Comparison of ENCODE assay signal across 12 cellular contexts in the genomic region with DNA sequence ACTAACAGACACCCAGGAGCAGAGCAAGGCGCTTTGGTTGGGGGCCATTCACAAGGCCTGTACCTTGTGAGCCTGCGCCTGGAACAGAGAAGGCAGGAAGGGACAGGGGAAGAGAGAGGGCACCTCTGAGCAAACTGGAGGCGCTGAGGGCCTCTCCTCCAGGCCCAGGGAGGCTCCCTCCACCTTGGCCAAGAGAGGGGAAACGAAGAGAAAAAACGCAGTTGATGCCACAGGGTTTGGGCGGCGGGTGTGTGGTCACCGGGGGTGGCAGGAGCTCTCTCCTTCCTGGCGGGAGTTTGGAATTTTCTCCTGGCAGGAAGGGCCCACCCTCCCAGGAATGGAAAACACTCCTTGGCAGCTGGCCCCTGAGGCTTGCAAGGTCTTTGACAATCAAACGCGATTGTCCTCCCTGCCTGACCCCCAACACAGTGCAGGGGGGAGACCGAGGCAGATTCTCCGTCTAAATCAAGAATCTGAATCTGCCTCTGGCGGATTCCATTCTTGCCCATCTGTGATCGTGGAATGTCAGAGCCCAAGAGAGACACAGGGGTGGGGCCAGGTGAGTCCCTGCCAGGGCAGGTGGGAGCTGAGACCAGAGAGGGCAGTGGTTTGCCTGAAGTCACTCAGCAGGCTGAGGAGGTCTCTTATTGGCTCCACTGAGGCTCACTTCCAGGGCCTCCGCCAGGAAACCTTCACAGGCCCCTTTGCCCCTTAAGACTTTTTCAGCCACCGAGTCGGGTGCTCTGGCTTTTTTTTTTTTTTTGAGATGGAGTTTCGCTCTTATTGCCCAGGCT. TPM values are rescaled to one million over a fixed set of nuclear protein-coding genes. Genes with fewer than 3 reads are reported as not detected.
DNase-seq lines count a peak whose midpoint lies in the region; ATAC-seq and TF ChIP-seq lines count a peak whose summit lies in the region.
"Had no signal": no experiment of that assay in that cellular context is flagged by ENCODE, and none has a peak within 500 bp of the region (broad histone marks: within the 10 kb centered on the region; RNA-seq: fewer than 3 reads in every experiment).

No MANE protein-coding gene starts in this region.

- intact Hi-C loops in heart left ventricle (cut with DNase I) (loop anchor here in 3 of 10 donors (5.0 kb wide), 3 partner anchors 46 to 66 kb away; no protein-coding TSS in a partner anchor), left ventricle myocardium superior (cut with micrococcal nuclease) (loop anchor here (10.0 kb wide), 1 partner anchor 64 kb away; no protein-coding TSS in a partner anchor), vagina (cut with DNase I) (no loop called here)

- WGBS in heart left ventricle, 4 donors, result 60 to 68% (median 66%) methylated on average over 13 to 19 of the region's 19 CpGs

- no peaks in the 10 kb centered on the region for H3K36me3 ChIP-seq in heart left ventricle
- no peaks in the 10 kb centered on the region for H3K36me3 ChIP-seq in duodenal mucosa (ENCODE audit: control insufficient read depth in 1 of 2, insufficient read depth in 2 of 2, low read length in 2 of 2)
- H3K36me3 ChIP-seq in vagina, result no peaks in the 10 kb centered on the region
- no peaks in the 10 kb centered on the region for H3K36me3 ChIP-seq in MM.1S (replicated peaks; ENCODE audit: insufficient read depth, low read length)

- peaks cover 6 to 56% (median 43%) of the 10 kb centered on the region in 12 donors for H3K4me1 ChIP-seq in heart left ventricle
- H3K4me1 ChIP-seq in duodenal mucosa (ENCODE audit: control insufficient read depth in 1 of 2, insufficient read depth in 2 of 2, low read length in 2 of 2), result peaks cover 22 to 28% of the 10 kb centered on the region in 2 donors
- peaks cover 50% of the 10 kb centered on the region for H3K4me1 ChIP-seq in vagina
- H3K4me1 ChIP-seq in MM.1S (ENCODE audit: low read length), result peaks cover 9% of the 10 kb centered on the region

- ATAC-seq in heart left ventricle, result peak in 2 of 4 donors; percentile 3 to 14
- ATAC-seq in left ventricle myocardium superior, result no peak
- ATAC-seq: activated T-cell treated with anti-CD3 and anti-CD28 coated beads, Interleukin-2, amount 50 U/mL, for 72 hours had no signal

- no peaks in the 10 kb centered on the region for H3K79me2 ChIP-seq in MM.1S (ENCODE audit: low read length)

- H3K9ac ChIP-seq in duodenal mucosa (ENCODE audit: low read depth in 1 of 2, low read length in 2 of 2) (no peak overlapping the region), MM.1S (ENCODE audit: low read length) (no peak overlapping the region)

- no peaks in the 10 kb centered on the region for H3K9me3 ChIP-seq in heart left ventricle
- H3K9me3 ChIP-seq in duodenal mucosa (ENCODE audit: control insufficient read depth in 1 of 2, low read length in 2 of 2), result no peaks in the 10 kb centered on the region
- H3K9me3 ChIP-seq in vagina, result no peaks in the 10 kb centered on the region
- no peaks in the 10 kb centered on the region for H3K9me3 ChIP-seq in MM.1S (replicated peaks; ENCODE audit: insufficient read depth, low read length)

- H3K4me3 ChIP-seq in heart left ventricle (no peak overlapping the region), duodenal mucosa (ENCODE audit: low read depth in 1 of 2, low read length in 2 of 2) (no peak overlapping the region), vagina (no peak overlapping the region), MM.1S (ENCODE audit: low read length) (no peak overlapping the region), foreskin fibroblast (ENCODE audit: low read depth in 1 of 2, low read length in 2 of 2) (no peak overlapping the region)

- H3K9me3 Mint-ChIP-seq in nephron progenitor cell, result peaks cover 7% of the 10 kb centered on the region
- H3K9me3 Mint-ChIP-seq: activated B cell treated with CpG ODN at 0.5 μM for 24 hours; activated T-cell treated with anti-CD3 and anti-CD28 coated beads, Interleukin-2, amount 50 U/mL, for 72 hours had no signal

- no peaks in the 10 kb centered on the region for H4K20me1 ChIP-seq in MM.1S (ENCODE audit: insufficient read depth, low read length)

- H2AFZ ChIP-seq in MM.1S (ENCODE audit: low read length), result no peak overlapping the region

- no peak overlapping the region for H3K4me2 ChIP-seq in MM.1S (ENCODE audit: low read depth, low read length)

- H3K27me3 Mint-ChIP-seq in nephron progenitor cell (ENCODE audit: low read depth, poor library complexity), result peaks cover 17% of the 10 kb centered on the region
- H3K27me3 Mint-ChIP-seq: activated B cell treated with CpG ODN at 0.5 μM for 24 hours had no signal

- TF ChIP-seq CTCF in heart left ventricle (IDR thresholded peaks at IDR 0.05) (peak in 1 of 12 donors; percentile 7), nephron progenitor cell (IDR thresholded peaks at IDR 0.05) (no peak), vagina (IDR thresholded peaks at IDR 0.05) (no peak), MM.1S (IDR thresholded peaks at IDR 0.05; ENCODE audit: low read length) (no peak), foreskin fibroblast (IDR thresholded peaks at IDR 0.05; ENCODE audit: low read depth, low read length) (no peak)

- H3F3A ChIP-seq in MM.1S (ENCODE audit: insufficient read depth, low read length), result no peaks in the 10 kb centered on the region

- H3K27me3 ChIP-seq in heart left ventricle (no peaks in the 10 kb centered on the region), duodenal mucosa (ENCODE audit: control insufficient read depth in 1 of 2, insufficient read depth in 2 of 2, low read length in 2 of 2) (no peaks in the 10 kb centered on the region), vagina (no peaks in the 10 kb centered on the region), MM.1S (replicated peaks; ENCODE audit: insufficient read depth, low read length) (no peaks in the 10 kb centered on the region)

- peaks cover 51% of the 10 kb centered on the region for H3K4me1 Mint-ChIP-seq in nephron progenitor cell

- no peak overlapping the region for H3K4me3 Mint-ChIP-seq in nephron progenitor cell
- H3K4me3 Mint-ChIP-seq: activated B cell treated with CpG ODN at 0.5 μM for 24 hours; activated T-cell treated with anti-CD3 and anti-CD28 coated beads, Interleukin-2, amount 50 U/mL, for 72 hours had no signal

- DNase-seq in heart left ventricle, result peak in 2 of 5 donors; percentile 39 to 64
- DNase-seq in left ventricle myocardium superior, result no peak
- no peak for DNase-seq in nephron progenitor cell
- DNase-seq in vagina (ENCODE audit: extremely low spot score in 2 of 2), result no peak
- DNase-seq in MM.1S, result no peak
- DNase-seq in foreskin fibroblast, result no peak
- DNase-seq in GM03348 (ENCODE audit: low spot score), result no peak
- DNase-seq: activated B cell treated with CpG ODN at 0.5 μM for 24 hours; activated T-cell treated with anti-CD3 and anti-CD28 coated beads, Interleukin-2, amount 50 U/mL, for 72 hours; Karpas-422; retina had no signal

- peak overlapping the region; percentile 29 for H3K27ac Mint-ChIP-seq in nephron progenitor cell
- H3K27ac Mint-ChIP-seq: activated B cell treated with CpG ODN at 0.5 μM for 24 hours; activated T-cell treated with anti-CD3 and anti-CD28 coated beads, Interleukin-2, amount 50 U/mL, for 72 hours had no signal

- no peaks in the 10 kb centered on the region for H3K36me3 Mint-ChIP-seq in nephron progenitor cell (ENCODE audit: low read depth)

- H3K27ac ChIP-seq in heart left ventricle (peak overlapping the region; percentile 20 to 79 (median 70)), duodenal mucosa (ENCODE audit: low read depth, low read length) (peak overlapping the region; percentile 17), vagina (peak overlapping the region; percentile 62), MM.1S (ENCODE audit: low read length) (no peak overlapping the region)

- no peaks in the 10 kb centered on the region for H3K9me2 ChIP-seq in MM.1S (replicated peaks; ENCODE audit: insufficient read depth, low read length)

- no peak for TF ChIP-seq POLR2A in heart left ventricle (IDR thresholded peaks at IDR 0.05)
- no peak for TF ChIP-seq POLR2A in vagina (IDR thresholded peaks at IDR 0.05)

RNA-seq across cellular contexts. Expression of gene RPL3, which starts 21.0 kb away (rescaled TPM):
- total RNA-seq in heart left ventricle, result 100 to 1,000 TPM; 237 to 911 (median 336) TPM
- polyA plus RNA-seq in heart left ventricle, result 1,000 to 10,000 TPM in 1 of 2 donors, 100 to 1,000 TPM in 1; 329 to 1,765 TPM
- 319 TPM for total RNA-seq in left ventricle myocardium superior
- 2,613 TPM for total RNA-seq in vagina

RNA-seq across cellular contexts. Expression of gene SYNGR1, which starts 51.4 kb away (rescaled TPM):
- total RNA-seq in heart left ventricle (10 to 100 TPM; 20.0 to 49.9 (median 38.6) TPM), left ventricle myocardium superior (41.3 TPM), vagina (42.2 TPM)
- polyA plus RNA-seq in heart left ventricle, result 10 to 100 TPM; 39.3 to 41.9 TPM

RNA-seq across cellular contexts. Expression of gene PDGFB, which starts 53.6 kb away (rescaled TPM):
- total RNA-seq in heart left ventricle, result 10 to 100 TPM; 15.2 to 43.7 (median 21.8) TPM
- polyA plus RNA-seq in heart left ventricle, result 10 to 100 TPM in 1 of 2 donors, 1 to 10 TPM in 1; 9.0 to 21.3 TPM
- 19.9 TPM for total RNA-seq in left ventricle myocardium superior
- 4.7 TPM for total RNA-seq in vagina
- total RNA-seq: activated B cell treated with CpG ODN at 0.5 μM for 24 hours had no signal
